In genomic region chr7:153510674-153511073, GRCh38 we compare ENCODE assay signal across 25 cellular contexts.
DNase-seq lines count a peak whose midpoint lies in the region; FAIRE-seq and TF ChIP-seq lines count a peak whose summit lies in the region.
"Had no signal": no experiment of that assay in that cellular context is flagged by ENCODE, and none has a peak within 500 bp of the region (broad histone marks: within the 10 kb centered on the region; RNA-seq: fewer than 3 reads in every experiment).

No MANE protein-coding gene starts in this region.

- intact Hi-C loops in esophagus muscularis mucosa (cut with DNase I) (no loop called here), kidney (cut with DNase I) (no loop called here)

- H3K4me3 ChIP-seq in esophagus muscularis mucosa (no peak overlapping the region), kidney (ENCODE audit: low read length in 2 of 2) (no peak overlapping the region), stomach smooth muscle (ENCODE audit: low read length in 2 of 2) (no peak overlapping the region)
- H3K4me3 ChIP-seq: A549, BLaER1, GM12878 had no signal

- H3K9me3 ChIP-seq in esophagus muscularis mucosa = peaks cover 0 to 10% (median 4%) of the 10 kb centered on the region in 4 donors
- H3K9me3 ChIP-seq in kidney (ENCODE audit: control insufficient read depth in 1 of 2, low read length in 2 of 2) = peaks cover 0 to 10% of the 10 kb centered on the region in 2 donors
- peaks cover 0 to 7% of the 10 kb centered on the region in 2 donors for H3K9me3 ChIP-seq in stomach smooth muscle (ENCODE audit: control insufficient read depth in 2 of 2, low read length in 2 of 2)

- TF ChIP-seq CTCF in esophagus muscularis mucosa (IDR thresholded peaks at IDR 0.05) = no peak
- no peak for TF ChIP-seq CTCF in kidney (IDR thresholded peaks at IDR 0.05; ENCODE audit: borderline replicate concordance, extremely low read depth, insufficient read depth)

- WGBS in esophagus muscularis mucosa = 37% methylated on average over 3 of the region's 3 CpGs

- H3K36me3 ChIP-seq in esophagus muscularis mucosa (no peaks in the 10 kb centered on the region), kidney (ENCODE audit: control insufficient read depth in 1 of 2, insufficient read depth in 2 of 2, low read length in 2 of 2) (no peaks in the 10 kb centered on the region), stomach smooth muscle (ENCODE audit: control insufficient read depth in 2 of 2, insufficient read depth in 2 of 2, low read length in 2 of 2) (no peaks in the 10 kb centered on the region)
- H3K36me3 ChIP-seq: BE2C, BLaER1 had no signal

- TF ChIP-seq EP300 in esophagus muscularis mucosa (IDR thresholded peaks at IDR 0.05) = no peak

- FAIRE-seq in kidney (lab: Jason Lieb, UNC) = peak; percentile 17
- FAIRE-seq: A549, GM12878, GM12892, GM18507 had no signal

- H3K4me1 ChIP-seq in esophagus muscularis mucosa (peaks cover 0 to 41% (median 32%) of the 10 kb centered on the region in 4 donors), kidney (ENCODE audit: control insufficient read depth in 1 of 2, insufficient read depth in 1 of 2, low read depth in 1 of 2, low read length in 2 of 2) (no peaks in the 10 kb centered on the region), stomach smooth muscle (ENCODE audit: control insufficient read depth, insufficient read depth, low read length) (peaks cover 9% of the 10 kb centered on the region)
- H3K4me1 ChIP-seq: A549, BE2C, BLaER1 had no signal

- H3K9ac ChIP-seq in kidney (ENCODE audit: low read length in 2 of 2) (no peak overlapping the region), stomach smooth muscle (ENCODE audit: low read length in 2 of 2) (no peak overlapping the region)
- H3K9ac ChIP-seq: BLaER1 had no signal

- no peak for TF ChIP-seq POLR2A in esophagus muscularis mucosa (IDR thresholded peaks at IDR 0.05; ENCODE audit: low read depth)

- H3K27ac ChIP-seq in esophagus muscularis mucosa (replicated peaks in 1 of 4) (peak overlapping the region; percentile 79 to 83 (median 81)), kidney (ENCODE audit: low read depth in 2 of 2, low read length in 2 of 2) (no peak overlapping the region), stomach smooth muscle (ENCODE audit: low read length) (peak overlapping the region; percentile 42)
- H3K27ac ChIP-seq: 22Rv1, A549, BLaER1 had no signal

- DNase-seq in esophagus muscularis mucosa (ENCODE audit: extremely low spot score) (no peak), kidney (no peak), Ammon's horn (ENCODE audit: low spot score) (no peak), pons (ENCODE audit: low spot score) (no peak)
- DNase-seq: AML-193; BE2C; C1 segment of cervical spinal cord; CD4-positive, alpha-beta memory T cell; CD4-positive, CD25-positive, alpha-beta regulatory T cell; CD8-positive, alpha-beta memory T cell; COR-L47; DMS 273 treated with DMSO at 0.1 percent for 48 hours; DMS153; DMS53; DMS79; DND-41; EL; GDM1 had no signal

- H3K27me3 ChIP-seq in esophagus muscularis mucosa (no peaks in the 10 kb centered on the region), stomach smooth muscle (ENCODE audit: control insufficient read depth in 1 of 2, insufficient read depth in 2 of 2, low read length in 2 of 2) (no peaks in the 10 kb centered on the region)
- H3K27me3 ChIP-seq: BE2C, BLaER1 had no signal

Comparison
In these comparisons a context has a peak if more than half of its experiments do, and no peak if none do; other contexts are left out.
1. H3K27ac ChIP-seq: peak in esophagus muscularis mucosa (4 of 4) and stomach smooth muscle (single experiment); none in kidney (0 of 2).